Comparison of ENCODE assay signal across 17 cellular contexts in genomic region chr1:16087733-16088132, GRCh38. TPM values are rescaled to one million over a fixed set of nuclear protein-coding genes. Genes with fewer than 3 reads are reported as not detected.
"Had no signal": no experiment of that assay in that cellular context is flagged by ENCODE, and none has a peak within 500 bp of the region (broad histone marks: within the 10 kb centered on the region; RNA-seq: fewer than 3 reads in every experiment).

No MANE protein-coding gene starts in this region.

- H3K9me3 ChIP-seq: left lung, psoas muscle, thoracic aorta had no signal

- H3K4me3 ChIP-seq: dorsolateral prefrontal cortex, left lung, psoas muscle, thoracic aorta had no signal

- ATAC-seq: activated T-cell treated with anti-CD3 and anti-CD28 coated beads, Interleukin-2, amount 50 U/mL, for 72 hours; left lung; natural killer cell treated with Interleukin-12 subunit alpha and Interleukin-12 subunit beta and Interleukin-15 and Interleukin-18, amount 100 ng/mL, for 72 hours; psoas muscle had no signal

- H3K27ac ChIP-seq: dorsolateral prefrontal cortex, left lung, psoas muscle, thoracic aorta had no signal

- H3K4me1 ChIP-seq: left lung had no signal

- H3K27me3 ChIP-seq: dorsolateral prefrontal cortex, left lung had no signal

- DNase-seq: activated CD4-positive, alpha-beta T cell treated with anti-CD3 and anti-CD28 coated beads for 48 hours; activated CD8-positive, alpha-beta memory T cell treated with anti-CD3 and anti-CD28 coated beads, Interleukin-2, amount 50 U/mL, for 48 hours; activated gamma-delta T cell treated with Interleukin-2 at 50 U/mL for 16 hours; activated naive CD8-positive, alpha-beta T cell treated with anti-CD3 and anti-CD28 coated beads, Interleukin-2, amount 10 ng/mL, durations not matched to agents 7 days and 5 days; activated T-cell treated with anti-CD3 and anti-CD28 coated beads, Interleukin-2, amount 50 U/mL, for 72 hours; dorsolateral prefrontal cortex; erythroblast; occipital lobe; psoas muscle; stimulated activated CD4-positive, alpha-beta T cell treated with anti-CD3 and anti-CD28 coated beads, Interleukin-12 subunit alpha, Interleukin-12 subunit beta, amount 100 ng/mL, for 4 hours; stimulated activated CD4-positive, alpha-beta T cell treated with anti-CD3 and anti-CD28 coated beads, Interleukin-2, amount 100 ng/mL, for 24 hours; T-helper 2 cell had no signal

- H3K36me3 ChIP-seq: left lung, thoracic aorta had no signal

RNA-seq across cellular contexts. Expression of gene FAM131C, which starts 14.3 kb away (rescaled TPM):
- total RNA-seq: left lung; natural killer cell treated with Interleukin-12 subunit alpha and Interleukin-12 subunit beta and Interleukin-15 and Interleukin-18, amount 100 ng/mL, for 72 hours; psoas muscle; thoracic aorta; urinary bladder had no signal

RNA-seq across cellular contexts. Expression of gene CLCNKB, which starts 44.2 kb away (rescaled TPM):
- total RNA-seq: activated naive CD8-positive, alpha-beta T cell treated with anti-CD3 and anti-CD28 coated beads, Interleukin-2, amount 10 ng/mL, durations not matched to agents 7 days and 5 days; activated T-cell treated with anti-CD3 and anti-CD28 coated beads, Interleukin-2, amount 50 U/mL, for 72 hours; natural killer cell treated with Interleukin-12 subunit alpha and Interleukin-12 subunit beta and Interleukin-15 and Interleukin-18, amount 100 ng/mL, for 72 hours; thoracic aorta had no signal
- polyA plus RNA-seq: keratinocyte had no signal
